In the genomic region with DNA sequence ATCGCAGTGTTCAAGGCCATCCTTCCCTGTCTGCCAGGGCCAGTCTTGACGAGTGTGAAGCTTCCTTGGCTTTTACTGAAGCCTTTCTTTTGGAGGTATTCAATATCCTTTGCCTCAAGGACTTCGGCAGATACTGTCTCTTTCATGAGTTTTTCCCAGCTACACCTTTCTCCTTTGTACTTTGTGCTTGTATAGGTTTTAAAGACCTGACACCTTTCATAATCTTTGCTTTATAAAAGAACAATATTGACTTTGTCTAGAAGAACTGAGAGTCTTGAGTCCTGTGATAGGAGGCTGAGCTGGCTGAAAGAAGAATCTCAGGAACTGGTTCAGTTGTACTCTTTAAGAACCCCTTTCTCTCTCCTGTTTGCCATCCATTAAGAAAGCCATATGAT, we compare ENCODE assay signal across 20 cellular contexts. TPM values are rescaled to one million over a fixed set of nuclear protein-coding genes. Genes with fewer than 3 reads are reported as not detected.
"Had no signal": no experiment of that assay in that cellular context is flagged by ENCODE, and none has a peak within 500 bp of the region (broad histone marks: within the 10 kb centered on the region; RNA-seq: fewer than 3 reads in every experiment).

No MANE protein-coding gene starts in this region.

- H3K27me3 ChIP-seq: heart left ventricle, neutrophil, sigmoid colon, suprapubic skin, thyroid gland, upper lobe of right lung, vagina had no signal

- H3K36me3 ChIP-seq: thyroid gland had no signal

- DNase-seq: effector memory CD4-positive, alpha-beta T cell; heart left ventricle; islet precursor cell; left ventricle myocardium inferior; lower lobe of right lung; mesenchymal stem cell; midbrain; naive B cell; sigmoid colon; stimulated activated CD4-positive, alpha-beta T cell treated with anti-CD3 and anti-CD28 coated beads, Interleukin-2, amount 100 ng/mL, for 24 hours; stimulated activated CD4-positive, alpha-beta T cell treated with anti-CD3 and anti-CD28 coated beads, Interleukin-4, amount 100 ng/mL, for 4 hours; stimulated activated naive CD8-positive, alpha-beta T cell treated with anti-CD3 and anti-CD28 coated beads, Interleukin-15, Interleukin-2, amounts not matched to agents 100 U/mL and 50 U/mL, for 24 hours; thyroid gland; upper lobe of right lung had no signal

- H3K27me3 Mint-ChIP-seq: naive B cell had no signal

- H3K27ac ChIP-seq: heart left ventricle, left ventricle myocardium inferior, lower lobe of right lung, neutrophil, sigmoid colon, suprapubic skin, thyroid gland, upper lobe of right lung had no signal

- H3K9me3 Mint-ChIP-seq: naive B cell had no signal

- H3K9me3 ChIP-seq: heart left ventricle, left ventricle myocardium inferior, lower lobe of right lung, neutrophil, sigmoid colon, suprapubic skin, thyroid gland, upper lobe of right lung, vagina had no signal

- ATAC-seq: esophagus mucosa; heart left ventricle; lower lobe of right lung; stimulated activated naive CD8-positive, alpha-beta T cell treated with anti-CD3 and anti-CD28 coated beads, Interleukin-15, Interleukin-2, amounts not matched to agents 100 U/mL and 50 U/mL, for 24 hours; upper lobe of right lung had no signal

- H3K4me1 ChIP-seq: heart left ventricle, left ventricle myocardium inferior, lower lobe of right lung, suprapubic skin, thyroid gland, upper lobe of right lung, vagina had no signal

- H3K4me3 ChIP-seq: heart left ventricle, left ventricle myocardium inferior, lower lobe of right lung, sigmoid colon, skin epidermis, suprapubic skin, thyroid gland, upper lobe of right lung, vagina had no signal

RNA-seq across cellular contexts. Expression of a gene that starts 41.3 kb away (rescaled TPM):
- polyA plus RNA-seq: fibroblast of lung had no signal
